ENCODE assay signal across 15 cellular contexts in the genomic region with DNA sequence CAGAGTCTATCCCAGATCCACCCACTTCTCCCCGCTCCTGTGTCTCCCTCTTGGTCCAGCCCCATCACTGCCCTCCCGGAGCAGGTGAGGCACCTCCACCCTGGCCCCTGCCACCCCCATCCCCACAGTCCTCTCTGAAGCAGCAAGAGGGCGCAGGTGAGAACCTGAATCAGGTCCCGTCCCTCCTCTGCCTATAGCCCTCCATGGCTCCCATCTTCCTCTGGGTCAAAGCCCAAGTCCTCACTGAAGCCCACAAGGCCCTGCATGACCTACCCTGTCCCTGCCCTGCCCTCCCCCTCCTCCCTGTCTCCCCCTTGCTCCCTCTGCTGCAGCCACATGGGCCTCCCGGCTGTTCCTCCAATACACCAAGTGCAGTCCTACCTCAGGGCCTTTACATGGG. TPM values are rescaled to one million over a fixed set of nuclear protein-coding genes. Genes with fewer than 3 reads are reported as not detected.
DNase-seq lines count a peak whose midpoint lies in the region; ATAC-seq and TF ChIP-seq lines count a peak whose summit lies in the region.
"Had no signal": no experiment of that assay in that cellular context is flagged by ENCODE, and none has a peak within 500 bp of the region (broad histone marks: within the 10 kb centered on the region; RNA-seq: fewer than 3 reads in every experiment).

No MANE protein-coding gene starts in this region.

- H4K8ac ChIP-seq in H9 (replicated peaks; ENCODE audit: insufficient read length, low read depth, low read length), result no peak overlapping the region
- H4K8ac ChIP-seq in neuronal stem cell (ENCODE audit: low read depth, low read length), result no peak overlapping the region

- H3K18ac ChIP-seq in H9 (ENCODE audit: insufficient read length, low read depth, low read length), result no peak overlapping the region
- peak overlapping the region; percentile 36 for H3K18ac ChIP-seq in neuronal stem cell (ENCODE audit: low read length)

- H2BK15ac ChIP-seq in H9 (ENCODE audit: low read depth, low read length) (no peak overlapping the region), neuronal stem cell (ENCODE audit: low read length) (no peak overlapping the region)

- H3K23ac ChIP-seq in H9 (ENCODE audit: insufficient read length, low read depth, low read length), result no peak overlapping the region
- H3K23ac ChIP-seq in neuronal stem cell (ENCODE audit: low read depth, low read length, poor library complexity), result no peak overlapping the region

- H3K27ac ChIP-seq in H9 (ENCODE audit: insufficient read length, low read depth, low read length) (no peak overlapping the region), neuronal stem cell (replicated peaks; ENCODE audit: low read length) (no peak overlapping the region)
- H3K27ac ChIP-seq: C4-2B had no signal

- H3K27me3 Mint-ChIP-seq in H9 (ENCODE audit: low read depth) (peaks cover 61% of the 10 kb centered on the region), brain (peaks cover 8% of the 10 kb centered on the region)
- peaks cover 39% of the 10 kb centered on the region in 2 donors for H3K27me3 Mint-ChIP-seq in stimulated activated naive B cell treated with anti-CD40 and anti-IgM and Interleukin-4, amounts not matched to agents 10 μg/mL and 1 μg/mL and 100 μg/mL, for 72 hours

- no peak overlapping the region for H3K4me3 ChIP-seq in neuronal stem cell (ENCODE audit: low read length in 2 of 2)

- H3K4me1 Mint-ChIP-seq in H9 (peaks cover 0 to 8% of the 10 kb centered on the region in 2 experiments; a peak in 3 of 4 replicates), brain (peaks cover 10% of the 10 kb centered on the region)
- H3K4me1 Mint-ChIP-seq in stimulated activated naive B cell treated with anti-CD40 and anti-IgM and Interleukin-4, amounts not matched to agents 10 μg/mL and 1 μg/mL and 100 μg/mL, for 72 hours, result no peaks in the 10 kb centered on the region

- no peaks in the 10 kb centered on the region for H3K27me3 ChIP-seq in H9 (ENCODE audit: insufficient read depth, low read length)
- no peaks in the 10 kb centered on the region for H3K27me3 ChIP-seq in neuronal stem cell (ENCODE audit: control insufficient read depth in 3 of 3, insufficient read depth in 3 of 3, low read depth in 1 of 3, low read length in 3 of 3)

- H4K91ac ChIP-seq in H9 (ENCODE audit: insufficient read length, low read depth, low read length) (no peak overlapping the region), neuronal stem cell (ENCODE audit: low read depth, low read length, poor library complexity) (no peak overlapping the region)

- H3K14ac ChIP-seq in H9 (ENCODE audit: insufficient read depth, low read length), result no peak overlapping the region
- no peak overlapping the region for H3K14ac ChIP-seq in neuronal stem cell (ENCODE audit: low read length)

- H3K36me3 Mint-ChIP-seq in H9 (ENCODE audit: insufficient read depth in 1 of 3, low read depth in 3 of 3) (no peaks in the 10 kb centered on the region), brain (no peaks in the 10 kb centered on the region)
- no peaks in the 10 kb centered on the region for H3K36me3 Mint-ChIP-seq in stimulated activated naive B cell treated with anti-CD40 and anti-IgM and Interleukin-4, amounts not matched to agents 10 μg/mL and 1 μg/mL and 100 μg/mL, for 72 hours

- no peak overlapping the region for H2BK120ac ChIP-seq in H9 (ENCODE audit: low read depth, low read length, poor library complexity, severe bottlenecking)
- H2BK120ac ChIP-seq in neuronal stem cell (ENCODE audit: low read depth, low read length), result no peak overlapping the region

- DNase-seq in H9 (no peak), neuronal stem cell (ENCODE audit: low spot score) (no peak), NCI-H774 (lab: John Stamatoyannopoulos, UW) (no peak), NCI-H748 (lab: John Stamatoyannopoulos, UW; ENCODE audit: unreplicated experiment) (no peak)
- no peak for DNase-seq in stimulated activated naive B cell treated with anti-CD40 and anti-IgM and Interleukin-4, amounts not matched to agents 10 μg/mL and 1 μg/mL and 100 μg/mL, for 72 hours
- DNase-seq: AML-193; CD4-positive, alpha-beta T cell; DMS79 treated with DMSO at 0.1 percent for 48 hours; GF-D8 had no signal

- H2AFZ ChIP-seq in H9 (ENCODE audit: low read length) (no peak overlapping the region), neuronal stem cell (ENCODE audit: low read length) (no peak overlapping the region)

- H3K79me2 ChIP-seq in H9 (ENCODE audit: insufficient read depth, low read length), result no peaks in the 10 kb centered on the region

- H3K23me2 ChIP-seq in H9 (ENCODE audit: insufficient read length, low read depth, low read length, poor library complexity, severe bottlenecking), result no peaks in the 10 kb centered on the region

- no CpG with 5 or more reads among the region's 5 CpGs for WGBS in H9 (ENCODE audit: extremely low coverage, insufficient read length, low lambda C conversion rate)
- no CpG with 5 or more reads among the region's 5 CpGs for WGBS in neuronal stem cell (ENCODE audit: extremely low coverage in 2 of 2, insufficient read length in 2 of 2, insufficient replicate concordance in 1 of 2), 2 donors

- ATAC-seq in stimulated activated naive B cell treated with anti-CD40 and anti-IgM and Interleukin-4, amounts not matched to agents 10 μg/mL and 1 μg/mL and 100 μg/mL, for 72 hours (replicated peaks), result no peak
- ATAC-seq: HCT116 had no signal

- H3K9me3 Mint-ChIP-seq in H9 (peaks cover 0 to 3% of the 10 kb centered on the region in 2 experiments; a peak in 1 of 5 replicates), brain (peaks cover 0 to 14% (median 4%) of the 10 kb centered on the region in 5 experiments)
- no peaks in the 10 kb centered on the region for H3K9me3 Mint-ChIP-seq in stimulated activated naive B cell treated with anti-CD40 and anti-IgM and Interleukin-4, amounts not matched to agents 10 μg/mL and 1 μg/mL and 100 μg/mL, for 72 hours
- H3K9me3 Mint-ChIP-seq: CD4-positive, alpha-beta T cell had no signal

- H4K20me1 ChIP-seq in H9 (ENCODE audit: control insufficient read depth, insufficient read depth, insufficient read length), result no peaks in the 10 kb centered on the region

- no peaks in the 10 kb centered on the region for H3K79me1 ChIP-seq in H9 (ENCODE audit: insufficient read depth, low read depth, low read length, poor library complexity, severe bottlenecking)
- no peaks in the 10 kb centered on the region for H3K79me1 ChIP-seq in neuronal stem cell (ENCODE audit: low read depth, low read length)

- H3K4me3 Mint-ChIP-seq in H9 (no peak overlapping the region), brain (no peak overlapping the region)
- no peak overlapping the region for H3K4me3 Mint-ChIP-seq in stimulated activated naive B cell treated with anti-CD40 and anti-IgM and Interleukin-4, amounts not matched to agents 10 μg/mL and 1 μg/mL and 100 μg/mL, for 72 hours
- H3K4me3 Mint-ChIP-seq: CD4-positive, alpha-beta T cell had no signal

- TF ChIP-seq CTCF in H9 (conservative IDR thresholded peaks at IDR 0.05) (peak; percentile 13; the same call in 1 of the 3 replicates), brain (conservative IDR thresholded peaks at IDR 0.05) (no peak)

- no peak overlapping the region for H3K27ac Mint-ChIP-seq in H9
- H3K27ac Mint-ChIP-seq in brain, result peak overlapping the region in 3 of 5 experiments; percentile 69 to 96 (median 83)
- no peak overlapping the region for H3K27ac Mint-ChIP-seq in stimulated activated naive B cell treated with anti-CD40 and anti-IgM and Interleukin-4, amounts not matched to agents 10 μg/mL and 1 μg/mL and 100 μg/mL, for 72 hours
- H3K27ac Mint-ChIP-seq: CD4-positive, alpha-beta T cell had no signal

- H3T11ph ChIP-seq in H9 (ENCODE audit: low read length), result no peak overlapping the region

- no peaks in the 10 kb centered on the region for H3K9me3 ChIP-seq in H9 (ENCODE audit: control insufficient read depth, low read depth, low read length)
- no peaks in the 10 kb centered on the region for H3K9me3 ChIP-seq in neuronal stem cell (replicated peaks in 1 of 2; ENCODE audit: control insufficient read depth in 2 of 2, insufficient read depth in 1 of 2, low read depth in 1 of 2, low read length in 2 of 2)

- no peak overlapping the region for H2BK12ac ChIP-seq in H9 (ENCODE audit: insufficient read length, low read depth, low read length)
- H2BK12ac ChIP-seq in neuronal stem cell (ENCODE audit: low read length), result no peak overlapping the region

- H3K4ac ChIP-seq in H9 (ENCODE audit: low read depth, low read length) (no peak overlapping the region), neuronal stem cell (ENCODE audit: low read length) (no peak overlapping the region)

- H2BK20ac ChIP-seq in H9 (ENCODE audit: low read depth, low read length, poor library complexity, severe bottlenecking), result no peak overlapping the region

- no peak overlapping the region for H4K5ac ChIP-seq in H9 (ENCODE audit: insufficient read length, low read depth, low read length)

- H3K56ac ChIP-seq in H9 (ENCODE audit: insufficient read length, low read depth, low read length), result no peak overlapping the region

- H2BK5ac ChIP-seq in H9 (ENCODE audit: insufficient read length, low read length) (no peak overlapping the region), neuronal stem cell (ENCODE audit: low read length) (no peak overlapping the region)

- H3K4me2 ChIP-seq in H9 (ENCODE audit: insufficient read depth, insufficient read length, low read length) (no peak overlapping the region), neuronal stem cell (ENCODE audit: insufficient read depth, low read length, poor library complexity, severe bottlenecking) (no peak overlapping the region)

- H3K9ac ChIP-seq in H9 (ENCODE audit: extremely low read depth, insufficient read length, low read length) (no peak overlapping the region), neuronal stem cell (ENCODE audit: low read depth, low read length, poor library complexity) (no peak overlapping the region)

- H2AK5ac ChIP-seq in H9 (ENCODE audit: insufficient read length, low read length) (no peak overlapping the region), neuronal stem cell (ENCODE audit: low read depth, low read length) (no peak overlapping the region)

- H3K4me1 ChIP-seq in H9 (ENCODE audit: insufficient read depth, low read length) (no peaks in the 10 kb centered on the region), neuronal stem cell (ENCODE audit: control insufficient read depth in 2 of 2, insufficient read depth in 1 of 2, low read depth in 1 of 2, low read length in 2 of 2) (no peaks in the 10 kb centered on the region)

- no peaks in the 10 kb centered on the region for H3K36me3 ChIP-seq in neuronal stem cell (replicated peaks in 1 of 2; ENCODE audit: control insufficient read depth in 2 of 2, insufficient read depth in 2 of 2, low read length in 2 of 2)

RNA-seq across cellular contexts. Expression of gene ZNRF4, which starts 10.8 kb away (rescaled TPM):
- not detected in 2 replicates for total RNA-seq in H9 (2021)
- not detected for polyA plus RNA-seq in brain (ENCODE audit: insufficient read depth, low read depth, low replicate concordance)
- polyA plus RNA-seq in neuronal stem cell (2013, experiment 1 of 2), result 0.13 TPM
- polyA plus RNA-seq in neuronal stem cell (2013, experiment 2 of 2), result 0.08 TPM
- total RNA-seq: CD4-positive, alpha-beta T cell; H4; HT-29 had no signal
- polyA plus RNA-seq: BJ had no signal

Comparison
In these comparisons a context has a peak if more than half of its experiments do, and no peak if none do; other contexts are left out.
1. H3K27ac Mint-ChIP-seq: peak in brain (3 of 5); none in H9 (0 of 3) and stimulated activated naive B cell treated with anti-CD40 and anti-IgM and Interleukin-4, amounts not matched to agents 10 μg/mL and 1 μg/mL and 100 μg/mL, for 72 hours (single experiment).